In genomic region chr2:100271210-100271609, GRCh38 we compare ENCODE assay signal across 25 cellular contexts. TPM values are rescaled to one million over a fixed set of nuclear protein-coding genes. Genes with fewer than 3 reads are reported as not detected.
"Had no signal": no experiment of that assay in that cellular context is flagged by ENCODE, and none has a peak within 500 bp of the region (broad histone marks: within the 10 kb centered on the region; RNA-seq: fewer than 3 reads in every experiment).

No MANE protein-coding gene starts in this region.

- H3K4me3 ChIP-seq: ascending aorta, breast epithelium, cardiac muscle cell, colonic mucosa, dorsolateral prefrontal cortex, esophagus squamous epithelium, gastroesophageal sphincter had no signal

- ATAC-seq: activated CD4-positive, alpha-beta T cell treated with anti-CD3 and anti-CD28 coated beads for 36 hours; activated CD8-positive, alpha-beta memory T cell treated with anti-CD3 and anti-CD28 coated beads, Interleukin-2, amount 10 ng/mL, durations not matched to agents 7 days and 5 days; activated CD8-positive, alpha-beta T cell treated with anti-CD3 and anti-CD28 coated beads, Interleukin-2, amount 10 ng/mL, durations not matched to agents 7 days and 5 days; activated naive CD8-positive, alpha-beta T cell treated with anti-CD3 and anti-CD28 coated beads, Interleukin-2, amount 50 U/mL, for 24 hours; gastroesophageal sphincter had no signal

- DNase-seq: activated CD4-positive, alpha-beta memory T cell treated with anti-CD3 and anti-CD28 coated beads for 36 hours; activated CD4-positive, alpha-beta T cell treated with anti-CD3 and anti-CD28 coated beads for 36 hours; activated CD4-positive, alpha-beta T cell treated with anti-CD3 and anti-CD28 coated beads, Interleukin-2, amount 10 ng/mL, durations not matched to agents 24 days and 14 days; activated CD4-positive, CD25-positive, alpha-beta regulatory T cell; activated CD4-positive, CD25-positive, alpha-beta regulatory T cell treated with anti-CD3 and anti-CD28 coated beads, Interleukin-2, amount 50 U/mL, for 72 hours; activated CD8-positive, alpha-beta memory T cell treated with anti-CD3 and anti-CD28 coated beads, Interleukin-2, amount 10 ng/mL, durations not matched to agents 7 days and 5 days; activated CD8-positive, alpha-beta memory T cell treated with anti-CD3 and anti-CD28 coated beads, Interleukin-2, amount 50 U/mL, for 4 hours; activated CD8-positive, alpha-beta T cell treated with anti-CD3 and anti-CD28 coated beads, Interleukin-2, amount 10 ng/mL, durations not matched to agents 7 days and 5 days; activated naive CD4-positive, alpha-beta T cell treated with anti-CD3 and anti-CD28 coated beads for 36 hours; activated naive CD8-positive, alpha-beta T cell treated with anti-CD3 and anti-CD28 coated beads for 36 hours; activated naive CD8-positive, alpha-beta T cell treated with anti-CD3 and anti-CD28 coated beads, Interleukin-2, amount 50 U/mL, for 24 hours; activated T-cell treated with anti-CD3 and anti-CD28 coated beads, Interleukin-2, amount 50 U/mL, for 1 hour; activated T-cell treated with anti-CD3 and anti-CD28 coated beads, Interleukin-2, amount 50 U/mL, for 48 hours; central memory CD4-positive, alpha-beta T cell; cerebellar nuclear complex; colonic mucosa; dorsolateral prefrontal cortex; effector memory CD4-positive, alpha-beta T cell; esophagus squamous epithelium; foreskin melanocyte; T-helper 2 cell had no signal

- H3K36me3 ChIP-seq: ascending aorta, breast epithelium, cardiac muscle cell, colonic mucosa, esophagus squamous epithelium had no signal

- H3K27ac ChIP-seq: ascending aorta, breast epithelium, cardiac muscle cell, colonic mucosa, esophagus squamous epithelium had no signal

- H3K9me3 ChIP-seq: ascending aorta, breast epithelium, colonic mucosa, esophagus squamous epithelium, gastroesophageal sphincter had no signal

- H3K4me1 ChIP-seq: breast epithelium, colonic mucosa, esophagus squamous epithelium had no signal

- H3K27me3 ChIP-seq: ascending aorta, breast epithelium, cardiac muscle cell, colonic mucosa, dorsolateral prefrontal cortex, esophagus squamous epithelium, gastroesophageal sphincter had no signal

RNA-seq across cellular contexts. Expression of gene LONRF2, which starts 51.1 kb away (rescaled TPM):
- total RNA-seq: activated naive CD4-positive, alpha-beta T cell treated with anti-CD3 and anti-CD28 coated beads for 36 hours; activated naive CD8-positive, alpha-beta T cell treated with anti-CD3 and anti-CD28 coated beads for 36 hours had no signal
